Comparison of ENCODE assay signal across 33 cellular contexts in the genomic region with DNA sequence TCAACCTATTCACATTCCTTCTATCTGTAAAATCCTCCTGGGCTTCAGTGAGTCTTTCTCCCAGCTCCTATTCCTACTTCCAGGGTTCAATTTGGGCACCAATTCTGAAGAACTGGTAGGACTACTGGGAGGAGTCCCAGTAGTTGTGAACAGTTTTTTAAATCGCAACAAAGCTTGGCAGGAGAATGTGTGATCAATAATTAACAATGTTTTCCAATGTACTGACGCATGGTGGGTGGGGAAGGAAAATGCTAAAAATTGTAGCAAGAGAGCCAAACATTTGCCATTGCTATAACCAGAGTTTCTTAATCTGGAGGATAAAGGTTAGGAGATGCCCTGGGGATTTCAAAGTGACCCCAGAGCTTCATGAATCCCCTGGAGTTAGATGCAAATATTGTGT.
"Had no signal": no experiment of that assay in that cellular context is flagged by ENCODE, and none has a peak within 500 bp of the region (broad histone marks: within the 10 kb centered on the region; RNA-seq: fewer than 3 reads in every experiment).

No MANE protein-coding gene starts in this region.

- H3K27ac ChIP-seq: cardiac muscle cell, KMS-11, RWPE1 had no signal

- ATAC-seq: activated CD8-positive, alpha-beta T cell treated with anti-CD3 and anti-CD28 coated beads for 36 hours; activated T-cell treated with anti-CD3 and anti-CD28 coated beads, Interleukin-2, amount 50 U/mL, for 72 hours; activated T-helper 17 cell treated with anti-CD3 and anti-CD28 coated beads, Interleukin-2, amount 50 U/mL, for 72 hours; PC-3; Right ventricle myocardium inferior had no signal

- H3K27ac Mint-ChIP-seq: activated CD4-positive, alpha-beta T cell treated with anti-CD3 and anti-CD28 coated beads, Interleukin-2, amount 10 ng/mL, durations not matched to agents 24 days and 14 days; activated CD8-positive, alpha-beta T cell treated with anti-CD3 and anti-CD28 coated beads for 36 hours; activated naive CD8-positive, alpha-beta T cell treated with anti-CD3 and anti-CD28 coated beads for 36 hours; activated T-cell treated with anti-CD3 and anti-CD28 coated beads, Interleukin-2, amount 50 U/mL, for 72 hours; activated T-helper 17 cell treated with anti-CD3 and anti-CD28 coated beads, Interleukin-2, amount 50 U/mL, for 72 hours; T-helper 1 cell treated with Interleukin-12 subunit alpha and Interleukin-12 subunit beta and Interleukin-4 antibody, amounts not matched to agents 30 μg/mL and 1 μg/mL, for 36 hours; T-helper 2 cell treated with Interferon-gamma antibody and Interleukin-4, amounts not matched to agents 5 μg/mL and 100 μg/mL, for 36 hours had no signal

- H3K4me3 ChIP-seq: cardiac muscle cell had no signal

- H3K4me3 Mint-ChIP-seq: activated CD4-positive, alpha-beta T cell treated with anti-CD3 and anti-CD28 coated beads, Interleukin-2, amount 10 ng/mL, durations not matched to agents 24 days and 14 days; activated CD8-positive, alpha-beta T cell treated with anti-CD3 and anti-CD28 coated beads for 36 hours; activated naive CD8-positive, alpha-beta T cell treated with anti-CD3 and anti-CD28 coated beads for 36 hours; activated T-cell treated with anti-CD3 and anti-CD28 coated beads, Interleukin-2, amount 50 U/mL, for 72 hours; activated T-helper 17 cell treated with anti-CD3 and anti-CD28 coated beads, Interleukin-2, amount 50 U/mL, for 72 hours; central memory CD8-positive, alpha-beta T cell; T-helper 1 cell treated with Interleukin-12 subunit alpha and Interleukin-12 subunit beta and Interleukin-4 antibody, amounts not matched to agents 30 μg/mL and 1 μg/mL, for 36 hours; T-helper 2 cell treated with Interferon-gamma antibody and Interleukin-4, amounts not matched to agents 5 μg/mL and 100 μg/mL, for 36 hours had no signal

- DNase-seq: activated CD4-positive, alpha-beta T cell treated with anti-CD3 and anti-CD28 coated beads, Interleukin-2, amount 10 ng/mL, durations not matched to agents 24 days and 14 days; activated CD4-positive, alpha-beta T cell treated with anti-CD3 and anti-CD28 coated beads, Interleukin-2, amount 50 U/mL, for 4 hours; activated CD8-positive, alpha-beta T cell treated with anti-CD3 and anti-CD28 coated beads for 36 hours; activated effector memory CD4-positive, alpha-beta T cell treated with anti-CD3 and anti-CD28 coated beads, Interleukin-2, amount 50 U/mL, for 16 hours; activated naive CD4-positive, alpha-beta T cell; activated naive CD4-positive, alpha-beta T cell treated with anti-CD3 and anti-CD28 coated beads, Interleukin-2, amount 50 U/mL, for 16 hours; activated naive CD8-positive, alpha-beta T cell treated with anti-CD3 and anti-CD28 coated beads for 36 hours; activated T-cell treated with anti-CD3 and anti-CD28 coated beads, Interleukin-2, amount 50 U/mL, for 1 hour; activated T-cell treated with anti-CD3 and anti-CD28 coated beads, Interleukin-2, amount 50 U/mL, for 72 hours; amniotic stem cell; aorta; MM.1S; MV-4-11; NCI-H1092; NCI-H1436 treated with DMSO at 0.1 percent for 48 hours; NCI-H187 treated with DMSO at 0.1 percent for 48 hours; NCI-H2081 treated with DMSO at 0.1 percent for 48 hours; NCI-H226; NCI-H446 treated with DMSO at 0.1 percent for 48 hours; NCI-H524; NCI-H69; PC-3; SIG-M5 had no signal

- H3K36me3 Mint-ChIP-seq: activated naive CD8-positive, alpha-beta T cell treated with anti-CD3 and anti-CD28 coated beads for 36 hours had no signal

- H3K36me3 ChIP-seq: cardiac muscle cell had no signal

- FAIRE-seq: RCC 7860, TTC549 had no signal

- H3K4me1 Mint-ChIP-seq: activated CD4-positive, alpha-beta T cell treated with anti-CD3 and anti-CD28 coated beads, Interleukin-2, amount 10 ng/mL, durations not matched to agents 24 days and 14 days; activated naive CD8-positive, alpha-beta T cell treated with anti-CD3 and anti-CD28 coated beads for 36 hours; activated T-helper 17 cell treated with anti-CD3 and anti-CD28 coated beads, Interleukin-2, amount 50 U/mL, for 72 hours; central memory CD8-positive, alpha-beta T cell had no signal

- H3K27me3 ChIP-seq: cardiac muscle cell had no signal

- H3K9me3 Mint-ChIP-seq: activated CD4-positive, alpha-beta T cell treated with anti-CD3 and anti-CD28 coated beads, Interleukin-2, amount 10 ng/mL, durations not matched to agents 24 days and 14 days; activated T-helper 17 cell treated with anti-CD3 and anti-CD28 coated beads, Interleukin-2, amount 50 U/mL, for 72 hours; central memory CD8-positive, alpha-beta T cell; T-helper 1 cell treated with Interleukin-12 subunit alpha and Interleukin-12 subunit beta and Interleukin-4 antibody, amounts not matched to agents 30 μg/mL and 1 μg/mL, for 36 hours; T-helper 2 cell treated with Interferon-gamma antibody and Interleukin-4, amounts not matched to agents 5 μg/mL and 100 μg/mL, for 36 hours had no signal
